Comparison of ENCODE assay signal across 8 cellular contexts in the genomic region with DNA sequence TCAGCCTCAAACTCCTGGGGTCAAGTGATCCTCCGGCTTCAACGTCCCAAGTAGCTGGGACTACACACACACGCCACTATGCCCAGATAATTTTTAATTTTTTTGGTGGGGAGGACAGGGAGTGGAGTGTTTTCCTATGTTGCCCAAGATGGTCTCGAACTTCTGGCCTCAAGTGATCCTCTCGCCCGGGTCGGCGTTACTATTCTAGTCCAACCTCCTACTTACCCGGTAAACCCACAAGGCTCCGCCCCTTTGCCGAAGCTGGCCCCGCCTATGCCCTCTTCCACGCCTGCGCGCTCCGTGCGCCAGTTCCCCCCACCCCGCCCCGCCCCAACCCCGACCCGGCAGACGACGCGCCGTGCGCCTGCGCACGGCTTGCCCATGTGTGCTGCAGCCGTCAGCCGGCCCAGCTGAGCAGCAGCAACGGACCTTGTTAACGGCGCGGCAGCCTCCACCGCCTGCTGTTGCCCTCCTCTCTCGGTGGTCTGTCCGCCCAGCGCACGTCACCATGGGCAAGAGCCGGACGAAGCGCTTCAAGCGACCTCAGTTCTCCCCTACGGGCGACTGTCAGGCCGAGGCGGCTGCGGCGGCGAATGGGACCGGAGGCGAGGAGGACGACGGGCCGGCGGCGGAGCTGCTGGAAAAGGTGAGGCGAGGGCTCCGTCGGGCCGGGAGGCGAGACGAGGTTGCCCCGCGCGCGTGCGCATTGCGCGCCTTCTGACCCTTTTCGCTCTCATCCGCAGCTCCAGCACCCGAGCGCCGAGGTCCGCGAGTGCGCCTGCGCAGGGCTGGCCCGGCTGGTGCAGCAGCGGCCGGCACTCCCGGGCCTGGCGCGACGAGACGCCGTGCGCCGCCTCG. TPM values are rescaled to one million over a fixed set of nuclear protein-coding genes. Genes with fewer than 3 reads are reported as not detected.
A peak's percentile ranks its signal among the peaks of the same experiment; 100 is the strongest.
DNase-seq lines count a peak whose midpoint lies in the region; ATAC-seq, FAIRE-seq and TF ChIP-seq lines count a peak whose summit lies in the region.

A gene with protein sequence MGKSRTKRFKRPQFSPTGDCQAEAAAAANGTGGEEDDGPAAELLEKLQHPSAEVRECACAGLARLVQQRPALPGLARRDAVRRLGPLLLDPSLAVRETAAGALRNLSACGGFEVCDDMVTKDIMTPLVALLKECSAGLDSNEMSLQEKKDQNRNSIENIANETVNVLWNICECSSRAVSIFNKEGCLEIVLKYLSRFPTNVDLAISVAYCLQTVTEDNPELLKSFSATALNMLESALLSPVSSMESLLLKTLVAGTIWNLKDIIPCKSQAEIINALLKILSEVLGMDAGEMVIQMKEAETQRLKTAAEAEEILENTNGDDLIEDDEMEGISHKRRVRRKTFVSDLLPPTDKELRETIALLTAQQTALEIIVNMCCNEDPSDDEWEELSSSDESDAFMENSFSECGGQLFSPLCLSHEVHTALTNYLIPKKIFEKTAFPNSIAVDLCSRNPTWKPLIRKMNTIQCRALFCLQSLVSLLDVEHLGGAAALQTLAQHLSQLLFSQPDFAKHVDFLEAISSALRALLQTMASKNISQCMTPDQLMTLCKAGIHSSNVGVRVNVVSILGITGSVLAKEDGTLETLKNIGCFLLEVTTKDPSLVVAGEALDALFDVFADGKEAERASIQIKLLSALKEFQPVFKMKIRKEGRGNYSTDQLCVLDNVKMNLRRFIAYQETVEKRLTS (plus strand): TSS at position 347 of the 858 bp plus-strand sequence. CDS start 162 bp downstream, at position 509.

- peak within 1 kb of the TSS; percentile 87 to 100 (median 96) for H3K27ac ChIP-seq in heart right ventricle

- H3K9me3 ChIP-seq in adipocyte (ENCODE audit: control insufficient read depth, low read length) (no peaks in the 10 kb centered on the region), heart right ventricle (no peaks in the 10 kb centered on the region)

- intact Hi-C loops in heart right ventricle (cut with DNase I) (loop anchor here in 9 of 10 donors (2.0 to 10.0 kb wide), 8 partner anchors 39 to 149 kb away; a partner anchor contains a TSS), posterior cingulate gyrus (cut with DNase I) (loop anchor here (2.0 kb wide), 3 partner anchors 41 to 145 kb away; a partner anchor contains a TSS)

- peak within 1 kb of the TSS; percentile 91 for H3K4me3 Mint-ChIP-seq in type B pancreatic cell

- 2 to 3% methylated on average over 90 to 91 of the region's 91 CpGs for WGBS in heart right ventricle, 2 donors

- TF ChIP-seq CTCF in heart right ventricle (IDR thresholded peaks at IDR 0.05) (peak in 1 of 9 donors; percentile 14), type B pancreatic cell (conservative IDR thresholded peaks at IDR 0.05) (no peak)

- H3K27me3 Mint-ChIP-seq in type B pancreatic cell: no peaks in the 10 kb centered on the region

- H3K9ac ChIP-seq in adipocyte (ENCODE audit: low read length): peak within 1 kb of the TSS; percentile 99

- H3K4me3 ChIP-seq in adipocyte (ENCODE audit: low read length) (peak within 1 kb of the TSS; percentile 98), heart right ventricle (peak within 1 kb of the TSS; percentile 70 to 100 (median 92))

- FAIRE-seq in GM12891 (lab: Jason Lieb, UNC): peak; percentile 97

- H3K9me3 Mint-ChIP-seq in type B pancreatic cell: no peaks in the 10 kb centered on the region

- H3K27me3 ChIP-seq in adipocyte (replicated peaks; ENCODE audit: control insufficient read depth, insufficient read depth, low read length) (no peaks in the 10 kb centered on the region), heart right ventricle (no peaks in the 10 kb centered on the region)

- peaks cover 21% of the 10 kb centered on the region for H3K4me1 Mint-ChIP-seq in type B pancreatic cell (ENCODE audit: unreplicated experiment)

- peak; percentile 66; the same call in 1 of the 2 replicates for TF ChIP-seq POLR2A in GM12891 (IDR thresholded peaks at IDR 0.05; ENCODE audit: low read depth, low read length)

- H3K4me1 ChIP-seq in adipocyte (ENCODE audit: control insufficient read depth, insufficient read depth, low read length) (peaks cover 19% of the 10 kb centered on the region), heart right ventricle (peaks cover 11 to 32% (median 25%) of the 10 kb centered on the region in 9 donors)

- DNase-seq in GM12891 (ENCODE audit: insufficient read length, low spot score) (peak; percentile 89), NCI-H1436 (lab: John Stamatoyannopoulos, UW) (peak; percentile 88), T follicular helper cell (ENCODE audit: low read depth) (peak; percentile 88), adipocyte (ENCODE audit: low read depth) (peak; percentile 97), heart right ventricle (peak; percentile 92 to 96), posterior cingulate gyrus (peak; percentile 88 to 99 (median 92)), type B pancreatic cell (ENCODE audit: extremely low spot score, unreplicated experiment) (peak; percentile 94)

- H3K36me3 ChIP-seq in adipocyte (ENCODE audit: control insufficient read depth, insufficient read depth, low read length, severe bottlenecking): peaks cover 17% of the 10 kb centered on the region
- peaks cover 0 to 23% (median 9%) of the 10 kb centered on the region in 9 donors for H3K36me3 ChIP-seq in heart right ventricle

- H3K27ac Mint-ChIP-seq in type B pancreatic cell: peak within 1 kb of the TSS; percentile 79

- peak; percentile 85 for ATAC-seq in HG02798 (IDR thresholded peaks at IDR 0.05; ENCODE audit: poor library complexity, unreplicated experiment)
- peak; percentile 94 to 98 (median 96) for ATAC-seq in heart right ventricle

- peaks cover 7% of the 10 kb centered on the region for H3K36me3 Mint-ChIP-seq in type B pancreatic cell

TF ChIP-seq in GM12891, 5 proteins besides CTCF, POLR2A, EP300 and RAD21:
- TF ChIP-seq SPI1 (IDR thresholded peaks at IDR 0.05; ENCODE audit: low read depth, low read length) (0 out of 2 replicates have a peak, but pooled peaks have one; percentile 12), POLR2AphosphoS5 (IDR thresholded peaks at IDR 0.05; ENCODE audit: low read depth, low read length) (peak; percentile 67; the same call in 1 of the 2 replicates), POU2F2 (IDR thresholded peaks at IDR 0.05; ENCODE audit: low read depth, low read length) (no peak), TAF1 (IDR thresholded peaks at IDR 0.05; ENCODE audit: low read depth, low read length) (peak; percentile 23; the same call in 1 of the 2 replicates)

RNA-seq across cellular contexts. Expression of the gene that starts here (rescaled TPM):
- 7.7 TPM for polyA plus RNA-seq in GM12891 (2012; ENCODE audit: low read depth, missing spikeins)
- total RNA-seq in heart right ventricle (10 to 100 TPM in 7 of 10 donors, 1 to 10 TPM in 3; 8.7 to 15.8 (median 11.2) TPM), type B pancreatic cell (ENCODE audit: low replicate concordance) (16.7 and 17.9 TPM in 2 replicates)
- polyA plus RNA-seq in heart right ventricle: 1 to 10 TPM; 3.8 to 4.3 TPM

Comparison
In these comparisons a context has a peak if more than half of its experiments do, and no peak if none do; other contexts are left out.
1. Peak in every context shown above with its lines: DNase-seq, ATAC-seq, H3K4me3 ChIP-seq and H3K27ac ChIP-seq.